ENCODE assay signal across 8 cellular contexts in genomic region chr2:156342252-156343095, GRCh38. TPM values are rescaled to one million over a fixed set of nuclear protein-coding genes. Genes with fewer than 3 reads are reported as not detected.
A peak's percentile ranks its signal among the peaks of the same experiment; 100 is the strongest.
DNase-seq lines count a peak whose midpoint lies in the region; ATAC-seq and TF ChIP-seq lines count a peak whose summit lies in the region.

No MANE protein-coding gene starts in this region.

- H3K27ac ChIP-seq in GM23338 (ENCODE audit: low read depth) (peak overlapping the region; percentile 79; the same call in 1 of the 2 replicates), KOPT-K1 (ENCODE audit: low read depth, low read length, poor library complexity, severe bottlenecking) (peak overlapping the region; percentile 57), foreskin keratinocyte (peak overlapping the region; percentile 100), stomach smooth muscle (ENCODE audit: low read length) (peak overlapping the region; percentile 99)

- peaks cover 5% of the 10 kb centered on the region for H3K27me3 Mint-ChIP-seq in GM23338 (ENCODE audit: insufficient read depth, low read depth, poor library complexity)

- H3K4me2 ChIP-seq in GM23338, result peak overlapping the region; percentile 88

- peaks cover 40% of the 10 kb centered on the region; the same call in 2 of the 3 replicates for H3K4me1 Mint-ChIP-seq in GM23338

- H3K36me3 ChIP-seq in GM23338 (ENCODE audit: insufficient read depth) (no peaks in the 10 kb centered on the region), KOPT-K1 (ENCODE audit: insufficient read depth, low read length) (no peaks in the 10 kb centered on the region), neuron (ENCODE audit: insufficient read depth, low read length) (no peaks in the 10 kb centered on the region), stomach smooth muscle (ENCODE audit: control insufficient read depth in 2 of 2, insufficient read depth in 2 of 2, low read length in 2 of 2) (no peaks in the 10 kb centered on the region)

- H3K4me1 ChIP-seq in GM23338 (ENCODE audit: insufficient read depth) (peaks cover 28% of the 10 kb centered on the region), foreskin keratinocyte (peaks cover 10% of the 10 kb centered on the region), neuron (ENCODE audit: insufficient read depth, low read length) (peaks cover 11% of the 10 kb centered on the region), stomach smooth muscle (ENCODE audit: control insufficient read depth, insufficient read depth, low read length) (peaks cover 3% of the 10 kb centered on the region)

- DNase-seq in EL (peak; percentile 92), GM23338 (ENCODE audit: low spot score) (peak; percentile 94), SIG-M5 (lab: John Stamatoyannopoulos, UW) (peak; percentile 16), foreskin keratinocyte (peak; percentile 75 to 82)
- DNase-seq in activated gamma-delta T cell treated with anti-CD3 and anti-CD28 coated beads, Interleukin-2, amount 50 U/mL, for 16 hours (ENCODE audit: low read depth), result peak; percentile 79

- H3K4me3 ChIP-seq in GM23338 (peak overlapping the region; percentile 83), neuron (ENCODE audit: low read length) (peak overlapping the region; percentile 93), stomach smooth muscle (ENCODE audit: low read length in 2 of 2) (peak overlapping the region; percentile 83 to 91)

- H3F3A ChIP-seq in GM23338 (replicated peaks; ENCODE audit: low read depth), result no peaks in the 10 kb centered on the region

- peaks cover 51% of the 10 kb centered on the region for H3K27me3 ChIP-seq in GM23338 (ENCODE audit: insufficient read depth)
- H3K27me3 ChIP-seq in foreskin keratinocyte, result no peaks in the 10 kb centered on the region
- H3K27me3 ChIP-seq in neuron (ENCODE audit: insufficient read depth, low read length), result peaks cover 15% of the 10 kb centered on the region
- no peaks in the 10 kb centered on the region for H3K27me3 ChIP-seq in stomach smooth muscle (ENCODE audit: control insufficient read depth in 1 of 2, insufficient read depth in 2 of 2, low read length in 2 of 2)

- no peaks in the 10 kb centered on the region for H3K9me2 ChIP-seq in GM23338 (ENCODE audit: insufficient read depth)

- no peaks in the 10 kb centered on the region for H3K9me3 Mint-ChIP-seq in GM23338

- ATAC-seq in GM23338, result peak; percentile 71
- ATAC-seq in foreskin keratinocyte, result peak; percentile 78

- TF ChIP-seq CTCF in GM23338 (conservative IDR thresholded peaks at IDR 0.05; ENCODE audit: low read depth in 2 of 2), result no peak
- no peak for TF ChIP-seq CTCF in foreskin keratinocyte (conservative IDR thresholded peaks at IDR 0.05)

- no peaks in the 10 kb centered on the region; the same call in 1 of the 2 replicates for H4K20me1 ChIP-seq in GM23338 (replicated peaks; ENCODE audit: insufficient read depth)

- H3K79me2 ChIP-seq in GM23338 (replicated peaks; ENCODE audit: insufficient read depth), result no peaks in the 10 kb centered on the region

- H3K36me3 Mint-ChIP-seq in GM23338 (ENCODE audit: low read depth), result no peaks in the 10 kb centered on the region

- peak overlapping the region; percentile 87 for H3K4me3 Mint-ChIP-seq in GM23338

- H3K9me3 ChIP-seq in KOPT-K1 (ENCODE audit: insufficient read depth, low read length, poor library complexity, severe bottlenecking) (no peaks in the 10 kb centered on the region), neuron (ENCODE audit: low read length) (no peaks in the 10 kb centered on the region), stomach smooth muscle (ENCODE audit: control insufficient read depth in 2 of 2, low read length in 2 of 2) (no peaks in the 10 kb centered on the region)

- peak overlapping the region; percentile 98 for H3K27ac Mint-ChIP-seq in GM23338

- peak overlapping the region; percentile 85 for H2AFZ ChIP-seq in GM23338
- H2AFZ ChIP-seq in neuron (ENCODE audit: low read depth, low read length), result peak overlapping the region; percentile 100

- H3K9ac ChIP-seq in stomach smooth muscle (ENCODE audit: low read length in 2 of 2), result peak overlapping the region; percentile 98 to 100

TF ChIP-seq in GM23338, 12 proteins besides CTCF, POLR2A, EP300 and RAD21 (continues in another document):
- TF ChIP-seq CREB1 (CRISPR knock-in tag; IDR thresholded peaks at IDR 0.05; ENCODE audit: low read depth) (peak; percentile 87), ZNF462 (CRISPR knock-in tag; IDR thresholded peaks at IDR 0.05) (no peak), POLR2AphosphoS5 (IDR thresholded peaks at IDR 0.05; ENCODE audit: low read depth) (0 out of 2 replicates have a peak, but pooled peaks have one; percentile 7), EZH2 (IDR thresholded peaks at IDR 0.05; ENCODE audit: low read depth, unreplicated experiment) (peak; percentile 51), ETS1 (IDR thresholded peaks at IDR 0.05) (no peak)

RNA-seq across cellular contexts. Expression of gene NR4A2, which starts 10.0 kb away (rescaled TPM):
- 0.49 and 0.85 TPM in 2 replicates for total RNA-seq in GM23338 (2014; rRNA removed; shearing (Covaris generic))
- 0.56 and 0.71 TPM in 2 replicates for polyA plus RNA-seq in GM23338 (2016; fragmentation: Nextera tagmentation; extraction: Ambion mirVana)
- 0.31 and 0.32 TPM in 2 replicates for total RNA-seq in foreskin keratinocyte
- polyA plus RNA-seq in foreskin keratinocyte, result 0.17 and 0.30 TPM in 2 replicates

Comparison
In these comparisons a context has a peak if more than half of its experiments do, and no peak if none do; other contexts are left out.
1. Peak in every context shown above with its lines: DNase-seq, ATAC-seq, H3K4me3 ChIP-seq and H3K27ac ChIP-seq.
2. DNase-seq: peak in every context shown above with its lines; median percentile 94 in GM23338; 92 in EL; 79 in activated gamma-delta T cell treated with anti-CD3 and anti-CD28 coated beads, Interleukin-2, amount 50 U/mL, for 16 hours; 78 in foreskin keratinocyte; 16 in SIG-M5.